8 cellular contexts compared by ENCODE assay signal in the genomic region with DNA sequence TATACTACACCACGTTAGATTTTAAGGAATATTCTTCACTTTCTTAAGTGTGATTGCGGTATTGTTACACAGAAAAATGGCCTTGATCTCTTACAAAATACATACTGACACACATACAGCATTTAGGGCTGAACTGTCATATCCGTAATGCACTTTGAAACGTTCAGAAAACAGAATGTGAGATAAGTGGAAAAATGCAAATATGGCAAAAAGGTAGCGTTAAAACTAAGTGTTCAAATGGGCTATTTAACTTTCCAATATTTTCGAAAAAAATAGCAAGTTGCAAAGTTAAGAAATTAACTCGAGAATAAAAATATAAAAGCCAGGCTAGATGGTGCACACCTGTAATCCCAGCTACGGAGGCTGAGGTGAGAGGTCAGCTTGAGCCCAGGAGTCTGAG. TPM values are rescaled to one million over a fixed set of nuclear protein-coding genes. Genes with fewer than 3 reads are reported as not detected.
DNase-seq lines count a peak whose midpoint lies in the region; ATAC-seq, FAIRE-seq and TF ChIP-seq lines count a peak whose summit lies in the region.

No MANE protein-coding gene starts in this region.

- no peak for TF ChIP-seq CTCF in MM.1S (IDR thresholded peaks at IDR 0.05; ENCODE audit: low read length)
- no peak for TF ChIP-seq CTCF in ovary (IDR thresholded peaks at IDR 0.05)

- no peak for TF ChIP-seq EP300 in ovary (IDR thresholded peaks at IDR 0.05)

- peaks cover 5% of the 10 kb centered on the region; the same call in 1 of the 2 replicates for H3K36me3 ChIP-seq in BLaER1
- H3K36me3 ChIP-seq in MM.1S (replicated peaks; ENCODE audit: insufficient read depth, low read length): no peaks in the 10 kb centered on the region
- H3K36me3 ChIP-seq in duodenal mucosa (ENCODE audit: control insufficient read depth in 1 of 2, insufficient read depth in 2 of 2, low read length in 2 of 2): no peaks in the 10 kb centered on the region
- H3K36me3 ChIP-seq in ovary: no peaks in the 10 kb centered on the region

- peak overlapping the region; percentile 92; the same call in 1 of the 2 replicates for H3K9ac ChIP-seq in BLaER1
- no peak overlapping the region for H3K9ac ChIP-seq in MM.1S (ENCODE audit: low read length)
- H3K9ac ChIP-seq in duodenal mucosa (ENCODE audit: low read depth in 1 of 2, low read length in 2 of 2): peak overlapping the region in 1 of 2 donors; percentile 92

- H4K20me1 ChIP-seq in BLaER1 (no peaks in the 10 kb centered on the region), MM.1S (ENCODE audit: insufficient read depth, low read length) (no peaks in the 10 kb centered on the region)

- WGBS in ovary, 3 donors: 45 to 56% (median 50%) methylated on average over 8 of the region's 8 CpGs

- no peak for DNase-seq in MM.1S
- DNase-seq in ovary: no peak
- DNase-seq in RCC 7860 (ENCODE audit: low spot score): no peak
- DNase-seq in H54 (ENCODE audit: insufficient read length, low spot score): no peak

- no peak overlapping the region for H2AFZ ChIP-seq in MM.1S (ENCODE audit: low read length)

- H3K27me3 ChIP-seq in BLaER1: no peaks in the 10 kb centered on the region
- H3K27me3 ChIP-seq in MM.1S (replicated peaks; ENCODE audit: insufficient read depth, low read length): no peaks in the 10 kb centered on the region
- no peaks in the 10 kb centered on the region for H3K27me3 ChIP-seq in duodenal mucosa (ENCODE audit: control insufficient read depth in 1 of 2, insufficient read depth in 2 of 2, low read length in 2 of 2)
- no peaks in the 10 kb centered on the region for H3K27me3 ChIP-seq in ovary

- H3K9me3 ChIP-seq in BLaER1 (peaks cover 9% of the 10 kb centered on the region; the same call in 1 of the 2 replicates), MM.1S (replicated peaks; ENCODE audit: insufficient read depth, low read length) (no peaks in the 10 kb centered on the region), duodenal mucosa (ENCODE audit: control insufficient read depth in 1 of 2, low read length in 2 of 2) (no peaks in the 10 kb centered on the region), ovary (no peaks in the 10 kb centered on the region)

- no peaks in the 10 kb centered on the region for H3K9me2 ChIP-seq in MM.1S (replicated peaks; ENCODE audit: insufficient read depth, low read length)

- no peak for FAIRE-seq in RCC 7860 (lab: Jason Lieb, UNC)
- FAIRE-seq in H54 (lab: Jason Lieb, UNC): no peak

- ATAC-seq in GM18861 (IDR thresholded peaks at IDR 0.05; ENCODE audit: unreplicated experiment) (no peak), GM18870 (IDR thresholded peaks at IDR 0.05; ENCODE audit: unreplicated experiment) (no peak)

- H3K27ac ChIP-seq in BLaER1 (no peak overlapping the region), MM.1S (ENCODE audit: low read length) (no peak overlapping the region), duodenal mucosa (ENCODE audit: low read depth, low read length) (no peak overlapping the region), ovary (peak overlapping the region in 1 of 2 donors; percentile 98)

- intact Hi-C loops in ovary (cut with DNase I): loop anchor here in 1 of 4 donors (5.0 kb wide), 1 partner anchor 156 kb away; no protein-coding TSS in a partner anchor

- H3K4me3 ChIP-seq in BLaER1 (peak overlapping the region; percentile 72; the same call in 1 of the 2 replicates), MM.1S (ENCODE audit: low read length) (peak overlapping the region; percentile 93), duodenal mucosa (ENCODE audit: low read depth in 1 of 2, low read length in 2 of 2) (peak overlapping the region; percentile 74 to 95), ovary (peak overlapping the region; percentile 86)

- H3F3A ChIP-seq in MM.1S (ENCODE audit: insufficient read depth, low read length): peaks cover 8% of the 10 kb centered on the region; the same call in 1 of the 2 replicates

- H3K4me1 ChIP-seq in BLaER1 (peaks cover 25% of the 10 kb centered on the region), MM.1S (ENCODE audit: low read length) (peaks cover 21% of the 10 kb centered on the region; the same call in 1 of the 2 replicates), duodenal mucosa (ENCODE audit: control insufficient read depth in 1 of 2, insufficient read depth in 2 of 2, low read length in 2 of 2) (peaks cover 18 to 32% of the 10 kb centered on the region in 2 donors), ovary (ENCODE audit: insufficient read depth) (peaks cover 9% of the 10 kb centered on the region)

- H3K79me2 ChIP-seq in MM.1S (ENCODE audit: low read length): peaks cover 62% of the 10 kb centered on the region

- H3K4me2 ChIP-seq in BLaER1: peak overlapping the region; percentile 93
- H3K4me2 ChIP-seq in MM.1S (ENCODE audit: low read depth, low read length): peak overlapping the region; percentile 89

- TF ChIP-seq POLR2A in ovary (IDR thresholded peaks at IDR 0.05) (no peak), H54 (IDR thresholded peaks at IDR 0.05; ENCODE audit: low read depth, low read length) (no peak)

RNA-seq across cellular contexts. Expression of a gene that starts 1.7 kb away (rescaled TPM):
- total RNA-seq in ovary: 10 to 100 TPM; 36.8 to 66.0 (median 58.4) TPM
- polyA plus RNA-seq in ovary: 10 to 100 TPM; 27.3 to 29.8 TPM
